In the genomic region with DNA sequence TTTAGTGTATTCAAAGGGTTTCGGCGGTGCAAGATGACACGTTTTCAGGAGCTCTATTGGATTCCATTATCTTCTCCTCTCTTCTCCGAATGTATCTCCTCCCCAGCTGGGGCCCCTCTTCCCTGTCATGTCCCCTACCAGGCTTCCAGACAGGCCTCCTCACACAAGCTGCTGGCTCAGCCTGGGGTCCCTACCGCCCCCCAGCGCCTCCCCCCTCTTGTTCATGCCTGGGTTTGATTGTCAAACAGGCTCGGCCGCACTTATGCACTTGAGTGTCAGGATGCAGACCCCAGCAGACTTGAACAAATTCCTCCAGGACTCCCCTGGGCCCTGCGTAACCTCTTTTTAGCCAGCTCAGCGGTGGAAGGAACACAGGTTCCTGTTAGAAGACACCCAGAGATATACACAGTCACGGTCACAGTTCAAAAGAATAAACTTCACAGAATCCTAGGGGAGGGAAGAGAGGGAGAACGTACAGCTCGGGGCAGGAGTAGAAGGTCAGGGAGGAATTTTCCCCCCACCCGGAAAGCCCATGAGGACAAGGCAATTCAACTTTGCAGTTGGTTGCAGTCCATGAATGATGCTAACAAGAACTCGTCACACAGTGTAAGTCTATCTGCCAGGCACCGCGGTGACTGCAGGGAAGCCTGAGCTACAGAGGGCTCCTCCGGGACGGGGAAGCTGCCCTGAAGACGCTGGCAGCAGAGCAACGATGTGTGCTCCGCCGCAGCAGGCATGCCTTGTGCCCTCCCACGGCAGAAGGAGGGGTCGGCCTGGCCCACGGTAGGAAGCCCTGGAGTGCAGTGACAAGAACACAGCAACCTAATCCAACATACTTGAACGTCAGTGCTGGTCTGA, we compare ENCODE assay signal across 17 cellular contexts.
A peak's percentile ranks its signal among the peaks of the same experiment; 100 is the strongest.
DNase-seq lines count a peak whose midpoint lies in the region; ATAC-seq and TF ChIP-seq lines count a peak whose summit lies in the region.
"Had no signal": no experiment of that assay in that cellular context is flagged by ENCODE, and none has a peak within 500 bp of the region (broad histone marks: within the 10 kb centered on the region; RNA-seq: fewer than 3 reads in every experiment).

No MANE protein-coding gene starts in this region.

- TF ChIP-seq CTCF in chondrocyte (IDR thresholded peaks at IDR 0.05) (no peak), hepatocyte (IDR thresholded peaks at IDR 0.05; ENCODE audit: poor library complexity) (no peak)

- H3K9me3 ChIP-seq in BLaER1 treated with 17β-estradiol and CSF1 and Interleukin-3, amounts not matched to agents 10 nM and 100 nM (replicated peaks in 1 of 11): no peaks in the 10 kb centered on the region
- H3K9me3 ChIP-seq in hepatocyte (ENCODE audit: low read depth): no peaks in the 10 kb centered on the region

- no peak overlapping the region for H3K4me3 Mint-ChIP-seq in chondrocyte (ENCODE audit: unreplicated experiment)
- H3K4me3 Mint-ChIP-seq: CD4-positive, CD25-positive, alpha-beta regulatory T cell had no signal

- peak overlapping the region; percentile 56 to 82 (median 70) for H3K4me2 ChIP-seq in BLaER1 treated with 17β-estradiol and CSF1 and Interleukin-3, amounts not matched to agents 10 nM and 100 nM
- peak overlapping the region; percentile 23 for H3K4me2 ChIP-seq in hepatocyte

- peaks cover 0 to 12% (median 0%) of the 10 kb centered on the region in 11 experiments; a peak in 1 of 22 replicates for H3K27me3 ChIP-seq in BLaER1 treated with 17β-estradiol and CSF1 and Interleukin-3, amounts not matched to agents 10 nM and 100 nM
- H3K27me3 ChIP-seq in hepatocyte: no peaks in the 10 kb centered on the region

- H3K27me3 Mint-ChIP-seq in chondrocyte (ENCODE audit: low read depth): no peaks in the 10 kb centered on the region
- H3K27me3 Mint-ChIP-seq: CD4-positive, CD25-positive, alpha-beta regulatory T cell had no signal

- no peaks in the 10 kb centered on the region for H3K9me2 ChIP-seq in hepatocyte (replicated peaks; ENCODE audit: insufficient read depth)

- no peak for DNase-seq in chondrocyte (ENCODE audit: low spot score)
- DNase-seq in hepatocyte (ENCODE audit: low spot score): no peak
- peak; percentile 69 for DNase-seq in retina
- no peak for DNase-seq in RKO (ENCODE audit: low spot score)
- DNase-seq in SW480 (ENCODE audit: low spot score): no peak
- DNase-seq: CD4-positive, CD25-positive, alpha-beta regulatory T cell; DND-41; erythroblast; KBM-7; kidney; stimulated activated CD4-positive, alpha-beta T cell treated with anti-CD3 and anti-CD28 coated beads, Interleukin-15, amount 100 ng/mL, for 24 hours; stimulated activated naive CD4-positive, alpha-beta T cell treated with Interleukin-2 at 50 U/mL for 16 hours; SW 1271 had no signal

- H3K79me2 ChIP-seq in hepatocyte: no peaks in the 10 kb centered on the region

- no peak overlapping the region for H2AFZ ChIP-seq in hepatocyte

- H3K4me1 Mint-ChIP-seq in chondrocyte (ENCODE audit: low read depth): peaks cover 23% of the 10 kb centered on the region
- H3K4me1 Mint-ChIP-seq: CD4-positive, CD25-positive, alpha-beta regulatory T cell had no signal

- H3K36me3 Mint-ChIP-seq in chondrocyte (ENCODE audit: low read depth): no peaks in the 10 kb centered on the region
- H3K36me3 Mint-ChIP-seq: CD4-positive, CD25-positive, alpha-beta regulatory T cell had no signal

- no peaks in the 10 kb centered on the region for H3K36me3 ChIP-seq in BLaER1 treated with 17β-estradiol and CSF1 and Interleukin-3, amounts not matched to agents 10 nM and 100 nM
- no peaks in the 10 kb centered on the region for H3K36me3 ChIP-seq in hepatocyte (replicated peaks; ENCODE audit: insufficient read depth, low read depth)

- H3K27ac ChIP-seq in BLaER1 treated with 17β-estradiol and CSF1 and Interleukin-3, amounts not matched to agents 10 nM and 100 nM: peak overlapping the region in 1 of 11 experiments; percentile 10; a peak in 1 of 22 replicates
- H3K27ac ChIP-seq in hepatocyte: peak overlapping the region; percentile 79

- no peaks in the 10 kb centered on the region for H4K20me1 ChIP-seq in BLaER1 treated with 17β-estradiol and CSF1 and Interleukin-3, amounts not matched to agents 10 nM and 100 nM
- H4K20me1 ChIP-seq in hepatocyte (ENCODE audit: insufficient read depth, poor library complexity, severe bottlenecking): no peaks in the 10 kb centered on the region

- H3K9ac ChIP-seq in BLaER1 treated with 17β-estradiol and CSF1 and Interleukin-3, amounts not matched to agents 10 nM and 100 nM: peak overlapping the region in 4 of 11 experiments; percentile 4 to 16 (median 8); a peak in 3 of 22 replicates

- ATAC-seq in GM21528 (IDR thresholded peaks at IDR 0.05; ENCODE audit: low FRiP score, unreplicated experiment): no peak
- ATAC-seq in GM21619 (IDR thresholded peaks at IDR 0.05; ENCODE audit: unreplicated experiment): no peak

- H3K4me3 ChIP-seq in BLaER1 treated with 17β-estradiol and CSF1 and Interleukin-3, amounts not matched to agents 10 nM and 100 nM: no peak overlapping the region
- no peak overlapping the region for H3K4me3 ChIP-seq in hepatocyte

- H3K4me1 ChIP-seq in BLaER1 treated with 17β-estradiol and CSF1 and Interleukin-3, amounts not matched to agents 10 nM and 100 nM: peaks cover 7 to 16% (median 12%) of the 10 kb centered on the region in 10 experiments; a peak in 18 of 20 replicates
- peaks cover 21% of the 10 kb centered on the region for H3K4me1 ChIP-seq in hepatocyte (ENCODE audit: insufficient read depth)

- H3K9me3 Mint-ChIP-seq in chondrocyte (ENCODE audit: low read depth): no peaks in the 10 kb centered on the region
- H3K9me3 Mint-ChIP-seq: activated T-helper 2 cell treated with anti-CD3 and anti-CD28 coated beads, Interferon-gamma antibody, Interleukin-2, Interleukin-4, amounts not matched to agents 10 μg/mL and 5 μg/mL and 100 μg/mL, durations not matched to agents 14 hours and 24 hours and 36 hours had no signal

- H3K27ac Mint-ChIP-seq in chondrocyte (ENCODE audit: unreplicated experiment): peak overlapping the region; percentile 46
- H3K27ac Mint-ChIP-seq: activated T-helper 2 cell treated with anti-CD3 and anti-CD28 coated beads, Interferon-gamma antibody, Interleukin-2, Interleukin-4, amounts not matched to agents 10 μg/mL and 5 μg/mL and 100 μg/mL, durations not matched to agents 14 hours and 24 hours and 36 hours; CD4-positive, CD25-positive, alpha-beta regulatory T cell had no signal

- WGBS in hepatocyte (ENCODE audit: low lambda C conversion rate, missing lambda C conversion rate): 59% methylated on average over 26 of the region's 27 CpGs
